ENCODE assay signal across 30 cellular contexts in genomic region chr12:80257920-80258319, GRCh38.
"Had no signal": no experiment of that assay in that cellular context is flagged by ENCODE, and none has a peak within 500 bp of the region (broad histone marks: within the 10 kb centered on the region; RNA-seq: fewer than 3 reads in every experiment).

No MANE protein-coding gene starts in this region.

- H3K9me3 ChIP-seq: ascending aorta, gastrocnemius medialis, heart left ventricle had no signal

- DNase-seq: activated CD4-positive, alpha-beta memory T cell treated with anti-CD3 and anti-CD28 coated beads, Interleukin-2, amount 10 ng/mL, durations not matched to agents 7 days and 5 days; activated CD4-positive, alpha-beta T cell treated with anti-CD3 and anti-CD28 coated beads for 1 hour; activated CD4-positive, alpha-beta T cell treated with anti-CD3 and anti-CD28 coated beads for 4 hours; activated CD4-positive, alpha-beta T cell treated with anti-CD3 and anti-CD28 coated beads, Interleukin-2, amount 10 ng/mL, durations not matched to agents 7 days and 5 days; activated CD4-positive, alpha-beta T cell treated with anti-CD3 and anti-CD28 coated beads, Interleukin-2, amount 50 U/mL, for 4 hours; activated CD8-positive, alpha-beta memory T cell treated with anti-CD3 and anti-CD28 coated beads, Interleukin-2, amount 50 U/mL, for 48 hours; activated gamma-delta T cell; activated naive CD4-positive, alpha-beta T cell; activated naive CD4-positive, alpha-beta T cell treated with anti-CD3 and anti-CD28 coated beads, Interleukin-2, amount 10 ng/mL, durations not matched to agents 7 days and 5 days; activated naive CD8-positive, alpha-beta T cell treated with anti-CD3 and anti-CD28 coated beads, Interleukin-2, amount 10 ng/mL, durations not matched to agents 7 days and 5 days; activated T-cell treated with anti-CD3 and anti-CD28 coated beads for 4 hours; activated T-cell treated with anti-CD3 and anti-CD28 coated beads, Interleukin-2, amount 50 U/mL, for 24 hours; activated T-cell treated with anti-CD3 and anti-CD28 coated beads, Interleukin-2, amount 50 U/mL, for 72 hours; brain microvascular endothelial cell; dorsolateral prefrontal cortex; effector memory CD4-positive, alpha-beta T cell; endodermal cell; foreskin keratinocyte; gastrocnemius medialis; glutamatergic neuron; heart left ventricle; T-helper 2 cell had no signal

- H3K27ac Mint-ChIP-seq: activated CD4-positive, alpha-beta memory T cell treated with anti-CD3 and anti-CD28 coated beads, Interleukin-2, amount 10 ng/mL, durations not matched to agents 7 days and 5 days; activated CD4-positive, alpha-beta T cell treated with anti-CD3 and anti-CD28 coated beads, Interleukin-2, amount 10 ng/mL, durations not matched to agents 7 days and 5 days; activated naive CD4-positive, alpha-beta T cell treated with anti-CD3 and anti-CD28 coated beads, Interleukin-2, amount 10 ng/mL, durations not matched to agents 7 days and 5 days; activated naive CD4-positive, alpha-beta T cell treated with anti-CD3 and anti-CD28 coated beads, Interleukin-2, amount 50 U/mL, for 72 hours; activated naive CD8-positive, alpha-beta T cell treated with anti-CD3 and anti-CD28 coated beads, Interleukin-2, amount 10 ng/mL, durations not matched to agents 7 days and 5 days; activated T-cell treated with anti-CD3 and anti-CD28 coated beads, Interleukin-2, amount 50 U/mL, for 24 hours; activated T-cell treated with anti-CD3 and anti-CD28 coated beads, Interleukin-2, amount 50 U/mL, for 72 hours; dendritic cell treated with granulocyte-macrophage colony-stimulating factor and Interleukin-4, amounts not matched to agents 40 ng/mL and 50 ng/mL, for 4 days; endodermal cell; WTC11 had no signal

- H3K4me1 ChIP-seq: ascending aorta, foreskin keratinocyte, gastrocnemius medialis, heart left ventricle had no signal

- H3K4me1 Mint-ChIP-seq: activated CD4-positive, alpha-beta memory T cell treated with anti-CD3 and anti-CD28 coated beads, Interleukin-2, amount 10 ng/mL, durations not matched to agents 7 days and 5 days; activated CD4-positive, alpha-beta T cell treated with anti-CD3 and anti-CD28 coated beads, Interleukin-2, amount 10 ng/mL, durations not matched to agents 7 days and 5 days; activated naive CD4-positive, alpha-beta T cell treated with anti-CD3 and anti-CD28 coated beads, Interleukin-2, amount 10 ng/mL, durations not matched to agents 7 days and 5 days; activated naive CD8-positive, alpha-beta T cell treated with anti-CD3 and anti-CD28 coated beads, Interleukin-2, amount 10 ng/mL, durations not matched to agents 7 days and 5 days; central memory CD8-positive, alpha-beta T cell; WTC11 had no signal

- H3K36me3 ChIP-seq: ascending aorta, brain microvascular endothelial cell, gastrocnemius medialis, heart left ventricle had no signal

- H3K4me3 Mint-ChIP-seq: activated CD4-positive, alpha-beta memory T cell treated with anti-CD3 and anti-CD28 coated beads, Interleukin-2, amount 10 ng/mL, durations not matched to agents 7 days and 5 days; activated CD4-positive, alpha-beta T cell treated with anti-CD3 and anti-CD28 coated beads, Interleukin-2, amount 10 ng/mL, durations not matched to agents 7 days and 5 days; activated naive CD4-positive, alpha-beta T cell treated with anti-CD3 and anti-CD28 coated beads, Interleukin-2, amount 10 ng/mL, durations not matched to agents 7 days and 5 days; activated naive CD8-positive, alpha-beta T cell treated with anti-CD3 and anti-CD28 coated beads, Interleukin-2, amount 10 ng/mL, durations not matched to agents 7 days and 5 days; activated T-cell treated with anti-CD3 and anti-CD28 coated beads, Interleukin-2, amount 50 U/mL, for 24 hours; activated T-cell treated with anti-CD3 and anti-CD28 coated beads, Interleukin-2, amount 50 U/mL, for 72 hours; central memory CD8-positive, alpha-beta T cell; dendritic cell treated with granulocyte-macrophage colony-stimulating factor and Interleukin-4, amounts not matched to agents 40 ng/mL and 50 ng/mL, for 4 days; endodermal cell; WTC11 had no signal

- H3K36me3 Mint-ChIP-seq: activated naive CD4-positive, alpha-beta T cell treated with anti-CD3 and anti-CD28 coated beads, Interleukin-2, amount 10 ng/mL, durations not matched to agents 7 days and 5 days; activated naive CD4-positive, alpha-beta T cell treated with anti-CD3 and anti-CD28 coated beads, Interleukin-2, amount 50 U/mL, for 72 hours; activated naive CD8-positive, alpha-beta T cell treated with anti-CD3 and anti-CD28 coated beads, Interleukin-2, amount 10 ng/mL, durations not matched to agents 7 days and 5 days; WTC11 had no signal

- H3K27me3 ChIP-seq: ascending aorta, brain microvascular endothelial cell, dorsolateral prefrontal cortex, foreskin keratinocyte, gastrocnemius medialis, heart left ventricle had no signal

- H3K4me3 ChIP-seq: ascending aorta, coronary artery, dorsolateral prefrontal cortex, gastrocnemius medialis, heart left ventricle had no signal

- H3K27me3 Mint-ChIP-seq: activated CD4-positive, alpha-beta T cell treated with anti-CD3 and anti-CD28 coated beads, Interleukin-2, amount 10 ng/mL, durations not matched to agents 7 days and 5 days; activated naive CD4-positive, alpha-beta T cell treated with anti-CD3 and anti-CD28 coated beads, Interleukin-2, amount 10 ng/mL, durations not matched to agents 7 days and 5 days; dendritic cell treated with granulocyte-macrophage colony-stimulating factor and Interleukin-4, amounts not matched to agents 40 ng/mL and 50 ng/mL, for 4 days had no signal

- ATAC-seq: activated naive CD4-positive, alpha-beta T cell treated with anti-CD3 and anti-CD28 coated beads, Interleukin-2, amount 50 U/mL, for 72 hours; activated T-cell treated with anti-CD3 and anti-CD28 coated beads, Interleukin-2, amount 50 U/mL, for 72 hours; esophagus mucosa; foreskin keratinocyte; gastrocnemius medialis; heart left ventricle; WTC11 had no signal

- H3K9me3 Mint-ChIP-seq: activated CD4-positive, alpha-beta memory T cell treated with anti-CD3 and anti-CD28 coated beads, Interleukin-2, amount 10 ng/mL, durations not matched to agents 7 days and 5 days; activated CD4-positive, alpha-beta T cell treated with anti-CD3 and anti-CD28 coated beads, Interleukin-2, amount 10 ng/mL, durations not matched to agents 7 days and 5 days; activated naive CD4-positive, alpha-beta T cell treated with anti-CD3 and anti-CD28 coated beads, Interleukin-2, amount 10 ng/mL, durations not matched to agents 7 days and 5 days; activated naive CD4-positive, alpha-beta T cell treated with anti-CD3 and anti-CD28 coated beads, Interleukin-2, amount 50 U/mL, for 72 hours; activated naive CD8-positive, alpha-beta T cell treated with anti-CD3 and anti-CD28 coated beads, Interleukin-2, amount 10 ng/mL, durations not matched to agents 7 days and 5 days; activated T-cell treated with anti-CD3 and anti-CD28 coated beads, Interleukin-2, amount 50 U/mL, for 24 hours; activated T-cell treated with anti-CD3 and anti-CD28 coated beads, Interleukin-2, amount 50 U/mL, for 72 hours; central memory CD8-positive, alpha-beta T cell; dendritic cell treated with granulocyte-macrophage colony-stimulating factor and Interleukin-4, amounts not matched to agents 40 ng/mL and 50 ng/mL, for 4 days; endodermal cell; WTC11 had no signal

- H3K27ac ChIP-seq: ascending aorta, brain microvascular endothelial cell, coronary artery, dorsolateral prefrontal cortex, foreskin keratinocyte, gastrocnemius medialis, heart left ventricle, VCaP had no signal
